ENCODE assay signal across 14 cellular contexts in genomic region chr11:9570313-9570712, GRCh38. TPM values are rescaled to one million over a fixed set of nuclear protein-coding genes. Genes with fewer than 3 reads are reported as not detected.
DNase-seq lines count a peak whose midpoint lies in the region; ATAC-seq and TF ChIP-seq lines count a peak whose summit lies in the region.
"Had no signal": no experiment of that assay in that cellular context is flagged by ENCODE, and none has a peak within 500 bp of the region (broad histone marks: within the 10 kb centered on the region; RNA-seq: fewer than 3 reads in every experiment).

No MANE protein-coding gene starts in this region.

- H3F3A ChIP-seq in OCI-LY1 (ENCODE audit: insufficient read depth, low read length) = peaks cover 14% of the 10 kb centered on the region

- H3K27ac Mint-ChIP-seq in mesothelial cell of epicardium = peak overlapping the region; percentile 99
- H3K27ac Mint-ChIP-seq: activated naive CD8-positive, alpha-beta T cell treated with anti-CD3 and anti-CD28 coated beads, Interleukin-2, amount 10 ng/mL, durations not matched to agents 7 days and 5 days had no signal

- H3K9me3 ChIP-seq in OCI-LY1 (ENCODE audit: low read length) (no peaks in the 10 kb centered on the region), mammary epithelial cell (replicated peaks; ENCODE audit: insufficient read depth, low read length) (no peaks in the 10 kb centered on the region), tibial artery (no peaks in the 10 kb centered on the region), SJCRH30 (replicated peaks) (no peaks in the 10 kb centered on the region)
- H3K9me3 ChIP-seq: MG63, psoas muscle had no signal

- no peaks in the 10 kb centered on the region for H3K9me2 ChIP-seq in OCI-LY1 (ENCODE audit: low read depth, low read length)

- H3K9me3 Mint-ChIP-seq in mesothelial cell of epicardium = no peaks in the 10 kb centered on the region
- H3K9me3 Mint-ChIP-seq: activated naive CD8-positive, alpha-beta T cell treated with anti-CD3 and anti-CD28 coated beads, Interleukin-2, amount 10 ng/mL, durations not matched to agents 7 days and 5 days; CD4-positive, alpha-beta memory T cell had no signal

- no TSS peak for BruUV-seq in mammary epithelial cell (replicated peaks; lab: Mats Ljungman, UMichigan)

- TF ChIP-seq POLR2A in erythroblast (IDR thresholded peaks at IDR 0.05; ENCODE audit: low read length) = no peak

- H4K20me1 ChIP-seq in OCI-LY1 (ENCODE audit: insufficient read depth, low read length) = no peaks in the 10 kb centered on the region
- H4K20me1 ChIP-seq in mammary epithelial cell (ENCODE audit: insufficient read depth, low read length) = no peaks in the 10 kb centered on the region

- H3K27me3 ChIP-seq in OCI-LY1 (ENCODE audit: insufficient read depth, low read length) (no peaks in the 10 kb centered on the region), mammary epithelial cell (ENCODE audit: insufficient read depth, low read length) (no peaks in the 10 kb centered on the region), tibial artery (no peaks in the 10 kb centered on the region), SJCRH30 (no peaks in the 10 kb centered on the region)
- H3K27me3 ChIP-seq: MG63 had no signal

- no peak for ATAC-seq in GM19452 (IDR thresholded peaks at IDR 0.05; ENCODE audit: unreplicated experiment)
- ATAC-seq: psoas muscle had no signal

- TF ChIP-seq CTCF in OCI-LY1 (IDR thresholded peaks at IDR 0.05; ENCODE audit: low read length) = no peak
- no peak for TF ChIP-seq CTCF in mammary epithelial cell (conservative IDR thresholded peaks at IDR 0.05 in 1 of 2, IDR thresholded peaks at IDR 0.05 in 1 of 2; ENCODE audit: extremely low read depth in 1 of 2, insufficient read depth in 1 of 2, low read depth in 1 of 2, low read length in 2 of 2)
- TF ChIP-seq CTCF in mesothelial cell of epicardium (IDR thresholded peaks at IDR 0.05; ENCODE audit: unreplicated experiment) = no peak
- no peak for TF ChIP-seq CTCF in tibial artery (IDR thresholded peaks at IDR 0.05)

- H3K4me1 Mint-ChIP-seq in mesothelial cell of epicardium = peaks cover 50% of the 10 kb centered on the region

- no peaks in the 10 kb centered on the region for H3K36me3 Mint-ChIP-seq in mesothelial cell of epicardium

- H3K4me2 ChIP-seq in OCI-LY1 (ENCODE audit: low read length) = peak overlapping the region; percentile 74
- H3K4me2 ChIP-seq in mammary epithelial cell (ENCODE audit: insufficient read depth, low read depth, low read length) = no peak overlapping the region

- H3K36me3 ChIP-seq in OCI-LY1 (ENCODE audit: insufficient read depth, low read length) (peaks cover 9% of the 10 kb centered on the region), mammary epithelial cell (ENCODE audit: insufficient read depth, low read length) (no peaks in the 10 kb centered on the region), tibial artery (no peaks in the 10 kb centered on the region), SJCRH30 (peaks cover 2% of the 10 kb centered on the region; the same call in 1 of the 2 replicates)

- H3K4me1 ChIP-seq in OCI-LY1 (ENCODE audit: insufficient read depth, low read length, severe bottlenecking) = peaks cover 60% of the 10 kb centered on the region
- peaks cover 46% of the 10 kb centered on the region for H3K4me1 ChIP-seq in mammary epithelial cell (ENCODE audit: insufficient read depth, low read length)
- H3K4me1 ChIP-seq in tibial artery = peaks cover 0 to 54% (median 43%) of the 10 kb centered on the region in 4 donors
- peaks cover 42% of the 10 kb centered on the region for H3K4me1 ChIP-seq in SJCRH30

- no peak for DNase-seq in mammary epithelial cell
- DNase-seq in mesothelial cell of epicardium (ENCODE audit: low spot score in 2 of 2, unreplicated experiment in 2 of 2) = no peak
- no peak for DNase-seq in tibial artery
- no peak for DNase-seq in erythroblast (lab: John Stamatoyannopoulos, UW)
- no peak for DNase-seq in SJCRH30
- DNase-seq in SKM-1 (lab: John Stamatoyannopoulos, UW; ENCODE audit: unreplicated experiment) = no peak
- DNase-seq: activated naive CD8-positive, alpha-beta T cell treated with anti-CD3 and anti-CD28 coated beads, Interleukin-2, amount 10 ng/mL, durations not matched to agents 7 days and 5 days; CD4-positive, alpha-beta memory T cell; cerebellar nuclear complex; H7; MG63; psoas muscle had no signal

- CTCF ChIA-PET in mammary epithelial cell (lab: Charles Lee; ENCODE audit: low non-redundant PET) = no interaction called here

- H3K4me3 ChIP-seq in OCI-LY1 (ENCODE audit: low read depth, low read length, poor library complexity, severe bottlenecking) (no peak overlapping the region), mammary epithelial cell (replicated peaks in 1 of 3; ENCODE audit: insufficient read depth in 1 of 3, low read depth in 2 of 3, low read length in 3 of 3) (no peak overlapping the region), tibial artery (no peak overlapping the region), SJCRH30 (no peak overlapping the region)
- H3K4me3 ChIP-seq: MG63, psoas muscle had no signal

- intact Hi-C loops in mammary epithelial cell (cut with micrococcal nuclease) = no loop called here
- intact Hi-C loops in tibial artery (cut with DNase I; ENCODE audit: low total_unique reads) = no loop called here

- dilution Hi-C loops in mammary epithelial cell (cut with HindIII; ENCODE audit: low sequenced_read_pairs) = no loop called here

- in situ Hi-C loops in mammary epithelial cell (cut with MboI; ENCODE audit: low sequenced_read_pairs in 2 of 2) = no loop called here

- no peak overlapping the region for H3K4me3 Mint-ChIP-seq in mesothelial cell of epicardium
- H3K4me3 Mint-ChIP-seq: activated naive CD8-positive, alpha-beta T cell treated with anti-CD3 and anti-CD28 coated beads, Interleukin-2, amount 10 ng/mL, durations not matched to agents 7 days and 5 days had no signal

- H3K79me2 ChIP-seq in OCI-LY1 (ENCODE audit: insufficient read depth, low read length) (peaks cover 17% of the 10 kb centered on the region), mammary epithelial cell (ENCODE audit: insufficient read depth, low read length) (peaks cover 18% of the 10 kb centered on the region)

- no peaks in the 10 kb centered on the region for H3K27me3 Mint-ChIP-seq in mesothelial cell of epicardium (ENCODE audit: low read depth)
- H3K27me3 Mint-ChIP-seq: CD4-positive, alpha-beta memory T cell had no signal

- H2AFZ ChIP-seq in OCI-LY1 (ENCODE audit: low read length) (no peak overlapping the region), mammary epithelial cell (ENCODE audit: low read depth, low read length) (no peak overlapping the region)

- H3K9ac ChIP-seq in OCI-LY1 (ENCODE audit: low read length) = no peak overlapping the region; the same call in 1 of the 2 replicates
- H3K9ac ChIP-seq in mammary epithelial cell (ENCODE audit: insufficient read depth, low read length) = no peak overlapping the region

- 96% methylated on average over 4 of the region's 4 CpGs for WGBS in mammary epithelial cell (ENCODE audit: low coverage, missing lambda C conversion rate)

- peak overlapping the region; percentile 94 for H3K27ac ChIP-seq in OCI-LY1 (ENCODE audit: low read depth, low read length, poor library complexity, severe bottlenecking)
- H3K27ac ChIP-seq in mammary epithelial cell (ENCODE audit: insufficient read depth, low read depth, low read length) = peak overlapping the region; percentile 100
- peak overlapping the region; percentile 88 to 93 for H3K27ac ChIP-seq in tibial artery
- no peak overlapping the region for H3K27ac ChIP-seq in SJCRH30

RNA-seq across cellular contexts. Expression of gene WEE1, which starts 3.2 kb away (rescaled TPM):
- total RNA-seq in mammary epithelial cell = 10 to 100 TPM; 49.8 to 53.0 TPM
- 31.1 TPM for polyA plus RNA-seq in mammary epithelial cell
- polyA minus RNA-seq in mammary epithelial cell = 45.0 TPM
- total RNA-seq in mesothelial cell of epicardium = 64.7 to 67.2 TPM (median 66.4 TPM) in 3 replicates
- total RNA-seq in SJCRH30 (2014; rRNA removed; shearing (Covaris generic)) = 102 and 120 TPM in 2 replicates
